Comparison of ENCODE assay signal across 2 cellular contexts in genomic region chr3:50648944-50649343, GRCh38.
TF ChIP-seq lines count a peak whose summit lies in the region.

No MANE protein-coding gene starts in this region.

TF ChIP-seq in endothelial cell of umbilical vein, 7 proteins besides CTCF, POLR2A, EP300 and RAD21:
- TF ChIP-seq MYC (IDR thresholded peaks at IDR 0.05; ENCODE audit: low read depth, low read length) (no peak), GATA2 (IDR thresholded peaks at IDR 0.05; ENCODE audit: insufficient read depth, insufficient read length, low read depth, low read length) (no peak), MAX (IDR thresholded peaks at IDR 0.05; ENCODE audit: insufficient read depth, insufficient read length) (no peak), FOS (IDR thresholded peaks at IDR 0.05; ENCODE audit: borderline replicate concordance, insufficient read depth, low read length) (no peak), EZH2 (IDR thresholded peaks at IDR 0.05; ENCODE audit: borderline replicate concordance, low read depth, low read length, severe bottlenecking) (no peak), POLR2AphosphoS5 (IDR thresholded peaks at IDR 0.05; ENCODE audit: insufficient read depth, low read depth, low read length) (no peak), JUN (IDR thresholded peaks at IDR 0.05; ENCODE audit: borderline replicate concordance, insufficient read depth, insufficient read length, low read depth) (no peak)

TF ChIP-seq in neural cell, 6 proteins besides CTCF, POLR2A, EP300 and RAD21:
- no peak for TF ChIP-seq REST (IDR thresholded peaks at IDR 0.05; ENCODE audit: borderline replicate concordance)
- TF ChIP-seq SMC3 (conservative IDR thresholded peaks at IDR 0.05; ENCODE audit: poor library complexity) = no peak
- TF ChIP-seq EZH2 (IDR thresholded peaks at IDR 0.05; ENCODE audit: borderline replicate concordance, insufficient read depth, low read length, poor library complexity, severe bottlenecking) = no peak
- no peak for TF ChIP-seq TAF1 (IDR thresholded peaks at IDR 0.05; ENCODE audit: low read depth)
- TF ChIP-seq MXI1 (conservative IDR thresholded peaks at IDR 0.05; ENCODE audit: poor library complexity, severe bottlenecking) = no peak
- no peak for TF ChIP-seq POLR2AphosphoS5 (IDR thresholded peaks at IDR 0.05)
